Comparison of ENCODE assay signal across 15 cellular contexts in the genomic region with DNA sequence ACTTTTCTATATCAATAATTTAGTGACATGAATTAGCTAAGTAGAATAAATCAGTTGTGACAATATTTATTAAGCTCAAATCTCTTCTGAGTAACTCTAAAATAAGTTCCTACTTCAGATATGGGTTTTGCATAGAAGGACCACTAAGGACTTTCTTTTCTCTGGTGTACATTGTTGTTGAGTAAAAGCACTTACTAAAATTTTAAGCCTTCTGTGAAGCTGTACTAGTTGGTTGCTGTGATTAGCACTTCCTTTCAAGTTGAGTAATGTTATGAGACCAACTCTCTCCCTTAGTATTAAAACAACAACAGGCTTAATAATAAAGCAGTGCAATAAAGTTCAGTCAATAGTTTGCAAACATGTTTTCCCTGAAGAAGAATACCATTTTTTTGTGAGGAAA.
DNase-seq lines count a peak whose midpoint lies in the region; ATAC-seq and FAIRE-seq lines count a peak whose summit lies in the region.
"Had no signal": no experiment of that assay in that cellular context is flagged by ENCODE, and none has a peak within 500 bp of the region (broad histone marks: within the 10 kb centered on the region; RNA-seq: fewer than 3 reads in every experiment).

No MANE protein-coding gene starts in this region.

- DNase-seq in GF-D8 (lab: John Stamatoyannopoulos, UW) (no peak), GM19239 (ENCODE audit: insufficient read length, low spot score) (no peak), D341Med (ENCODE audit: low spot score) (no peak)
- DNase-seq in NK-92 treated with Interleukin-12 subunit alpha and Interleukin-12 subunit beta, amount 100 ng/mL, for 24 hours (lab: John Stamatoyannopoulos, UW) = no peak
- DNase-seq: colonic mucosa; immature natural killer cell; mucosa of descending colon; NCI-H446 treated with DMSO at 0.1 percent for 48 hours; psoas muscle; stimulated activated CD4-positive, alpha-beta T cell treated with anti-CD3 and anti-CD28 coated beads, Interleukin-2, amount 100 ng/mL, for 24 hours had no signal

- no peak for FAIRE-seq in GM19239 (lab: Jason Lieb, UNC)

- ATAC-seq in GM18519 (IDR thresholded peaks at IDR 0.05; ENCODE audit: low FRiP score, unreplicated experiment) (peak; percentile 86), GM21447 (IDR thresholded peaks at IDR 0.05; ENCODE audit: unreplicated experiment) (peak; percentile 67), HG02973 (IDR thresholded peaks at IDR 0.05; ENCODE audit: unreplicated experiment) (peak; percentile 69), HG03558 (IDR thresholded peaks at IDR 0.05; ENCODE audit: extremely low read depth, unreplicated experiment) (peak; percentile 57)
- ATAC-seq: mucosa of descending colon; psoas muscle; stimulated activated effector memory CD8-positive, alpha-beta T cell treated with anti-CD3 and anti-CD28 coated beads, Interleukin-12 subunit alpha, Interleukin-12 subunit beta, amount 100 ng/mL, for 72 hours had no signal
